ENCODE assay signal across 8 cellular contexts in genomic region chrX:15336023-15336413, GRCh38. TPM values are rescaled to one million over a fixed set of nuclear protein-coding genes. Genes with fewer than 3 reads are reported as not detected.
DNase-seq lines count a peak whose midpoint lies in the region; ATAC-seq, FAIRE-seq and TF ChIP-seq lines count a peak whose summit lies in the region.

No MANE protein-coding gene starts in this region.

- H3K4me3 Mint-ChIP-seq in stimulated activated effector memory CD8-positive, alpha-beta T cell treated with anti-CD3 and anti-CD28 coated beads, Interleukin-12 subunit alpha, Interleukin-12 subunit beta, amount 100 ng/mL, for 72 hours: peak overlapping the region; percentile 80

- H3K9me3 ChIP-seq in SJCRH30 (replicated peaks) (no peaks in the 10 kb centered on the region), K562 (replicated peaks; ENCODE audit: control insufficient read depth, insufficient read depth, low read depth, low read length) (no peaks in the 10 kb centered on the region)

- in situ Hi-C loops in ACHN (cut with HindIII; ENCODE audit: low pct_ligation_motif_present, low pct_unique_long_range_greater_than_20kb, low sequenced_read_pairs): no loop called here
- in situ Hi-C loops in K562 (cut with MboI): loop anchor here (25.0 kb wide), 1 partner anchor 126 kb away; no protein-coding TSS in a partner anchor

- POLR2A ChIA-PET in K562 (lab: Yijun Ruan, JAX): no interaction called here

- DNase-seq in ACHN: peak; percentile 39
- peak; percentile 36 for DNase-seq in H7
- DNase-seq in SJCRH30: peak; percentile 30 to 53
- DNase-seq in K562 (ENCODE audit: extremely low read depth in 1 of 4, low spot score in 3 of 4): peak; percentile 6 to 16 (median 9)
- peak; percentile 32 for DNase-seq in kidney glomerular epithelial cell (lab: John Stamatoyannopoulos, UW)
- peak in 1 of 2 donors; percentile 50 for DNase-seq in stimulated activated effector memory CD8-positive, alpha-beta T cell treated with anti-CD3 and anti-CD28 coated beads, Interleukin-12 subunit alpha, Interleukin-12 subunit beta, amount 100 ng/mL, for 72 hours (ENCODE audit: low spot score in 2 of 2)

- 1% methylated on average over 10 of the region's 10 CpGs for WGBS in K562 (ENCODE audit: insufficient coverage, low coverage, missing lambda C conversion rate)

- peak overlapping the region; percentile 95 for H3K27ac Mint-ChIP-seq in stimulated activated effector memory CD8-positive, alpha-beta T cell treated with anti-CD3 and anti-CD28 coated beads, Interleukin-12 subunit alpha, Interleukin-12 subunit beta, amount 100 ng/mL, for 72 hours

- H3K4me1 ChIP-seq in SJCRH30: no peaks in the 10 kb centered on the region
- H3K4me1 ChIP-seq in K562 (replicated peaks in 1 of 2; ENCODE audit: control insufficient read depth in 2 of 2, insufficient read depth in 2 of 2, low read length in 2 of 2): no peaks in the 10 kb centered on the region; a peak in 2 of 5 replicates

- TF ChIP-seq POLR2A in K562 (conservative IDR thresholded peaks at IDR 0.05): no peak

- no peak for FAIRE-seq in K562 (lab: Jason Lieb, UNC)

- no peak overlapping the region; the same call in 1 of the 2 replicates for H3K27ac ChIP-seq in SJCRH30
- no peak overlapping the region; the same call in 1 of the 3 replicates for H3K27ac ChIP-seq in K562 (ENCODE audit: extremely low read depth, low read depth, low read length)

- ATAC-seq in K562 (no peak), GM19455 (IDR thresholded peaks at IDR 0.05; ENCODE audit: unreplicated experiment) (no peak), HG03139 (IDR thresholded peaks at IDR 0.05; ENCODE audit: unreplicated experiment) (no peak)
- ATAC-seq in stimulated activated effector memory CD8-positive, alpha-beta T cell treated with anti-CD3 and anti-CD28 coated beads, Interleukin-12 subunit alpha, Interleukin-12 subunit beta, amount 100 ng/mL, for 72 hours: peak; percentile 46

- H4K20me1 ChIP-seq in K562 (replicated peaks; ENCODE audit: control insufficient read depth, insufficient read depth, low read length): no peaks in the 10 kb centered on the region

- BruUV-seq in K562 (replicated peaks; lab: Mats Ljungman, UMichigan): no TSS peak

- peak overlapping the region; percentile 54 to 62; a peak in 3 of 4 replicates for H3K9ac ChIP-seq in K562 (ENCODE audit: insufficient read depth in 1 of 2, low read depth in 2 of 2, low read length in 2 of 2)

- peak overlapping the region; percentile 94 for H2AFZ ChIP-seq in K562 (ENCODE audit: low read depth, low read length)

- no peak for TF ChIP-seq RAD21 in K562 (CRISPR knock-in tag; conservative IDR thresholded peaks at IDR 0.05 in 1 of 2, IDR thresholded peaks at IDR 0.05 in 1 of 2)

- TF ChIP-seq CTCF in K562 (IDR thresholded peaks at IDR 0.05 in 2 of 3, conservative IDR thresholded peaks at IDR 0.05 in 1 of 3; ENCODE audit: insufficient read depth in 2 of 3, low read depth in 1 of 3, low read length in 3 of 3): no peak

- H3K4me2 ChIP-seq in K562 (ENCODE audit: insufficient read depth, low read length): peak overlapping the region; percentile 95

- peaks cover 28% of the 10 kb centered on the region for H3K79me2 ChIP-seq in K562 (ENCODE audit: control insufficient read depth, insufficient read depth, low read length)

- TF ChIP-seq EP300 in K562 (IDR thresholded peaks at IDR 0.05; ENCODE audit: low read length): no peak

- no peaks in the 10 kb centered on the region for H3K9me3 Mint-ChIP-seq in stimulated activated effector memory CD8-positive, alpha-beta T cell treated with anti-CD3 and anti-CD28 coated beads, Interleukin-12 subunit alpha, Interleukin-12 subunit beta, amount 100 ng/mL, for 72 hours

- H3K27me3 ChIP-seq in H7 (ENCODE audit: control insufficient read depth, insufficient read depth, low read length): no peaks in the 10 kb centered on the region; the same call in 1 of the 2 replicates
- H3K27me3 ChIP-seq in SJCRH30: no peaks in the 10 kb centered on the region
- peaks cover 0 to 3% of the 10 kb centered on the region in 2 experiments; a peak in 3 of 5 replicates for H3K27me3 ChIP-seq in K562 (ENCODE audit: control insufficient read depth in 2 of 2, insufficient read depth in 2 of 2, low read length in 2 of 2)

- peaks cover 13% of the 10 kb centered on the region for H3K4me1 Mint-ChIP-seq in stimulated activated effector memory CD8-positive, alpha-beta T cell treated with anti-CD3 and anti-CD28 coated beads, Interleukin-12 subunit alpha, Interleukin-12 subunit beta, amount 100 ng/mL, for 72 hours

- H3K4me3 ChIP-seq in H7 (ENCODE audit: insufficient read depth, low read depth, low read length) (peak overlapping the region; percentile 23), SJCRH30 (peak overlapping the region; percentile 97), K562 (peak overlapping the region; percentile 84)

- H3K36me3 ChIP-seq in H7 (replicated peaks; ENCODE audit: control insufficient read depth, insufficient read depth, low read length) (no peaks in the 10 kb centered on the region; the same call in 1 of the 2 replicates), SJCRH30 (peaks cover 9% of the 10 kb centered on the region; the same call in 1 of the 2 replicates), K562 (ENCODE audit: control insufficient read depth, insufficient read depth, low read length) (peaks cover 25% of the 10 kb centered on the region; the same call in 2 of the 3 replicates)

- CTCF ChIA-PET in K562 (lab: Yijun Ruan, JAX; ENCODE audit: low intra/inter-chr PET ratio): no interaction called here

- H3K36me3 Mint-ChIP-seq in stimulated activated effector memory CD8-positive, alpha-beta T cell treated with anti-CD3 and anti-CD28 coated beads, Interleukin-12 subunit alpha, Interleukin-12 subunit beta, amount 100 ng/mL, for 72 hours: peaks cover 46% of the 10 kb centered on the region

- intact Hi-C loops in K562 (cut with micrococcal nuclease): no loop called here

- H3K9me1 ChIP-seq in K562 (ENCODE audit: control insufficient read depth, insufficient read depth, low read length): no peaks in the 10 kb centered on the region

RNA-seq across cellular contexts. Expression of gene PIGA, which starts 0.7 kb away (rescaled TPM):
- 8.2 and 8.8 TPM in 2 replicates for total RNA-seq in H7 (2014; rRNA removed; shearing (Covaris generic))
- total RNA-seq in SJCRH30 (2014; rRNA removed; shearing (Covaris generic)): 38.8 and 43.0 TPM in 2 replicates
- 51.5 and 81.3 TPM in 2 replicates for total RNA-seq in K562 (2011; cell fraction: chromatin; rRNA removed; ENCODE audit: low replicate concordance)
- 19.5 and 21.6 TPM in 2 replicates for total RNA-seq in K562 (2011; cell fraction: nucleolus; rRNA removed)
- 44.0 and 93.4 TPM in 2 replicates for total RNA-seq in K562 (2011; cell fraction: nucleoplasm; rRNA removed)
- 14.8 and 16.0 TPM in 2 replicates for total RNA-seq in K562 (2014; rRNA removed)
- 28.5 and 32.8 TPM in 2 replicates for total RNA-seq in K562 (2014; rRNA removed; fragmentation: Illumina TruSeq; extraction: Trizol)
- 20.6 and 23.5 TPM in 2 replicates for total RNA-seq in K562 (2015; rRNA removed; fragmentation: Illumina TruSeq; extraction: Trizol)
- total RNA-seq in K562 (2021): 26.5 and 28.0 TPM in 2 replicates
- 32.3 and 36.9 TPM in 2 replicates for polyA plus RNA-seq in K562 (2011; rRNA removed)
- 9.9 and 15.7 TPM in 2 replicates for polyA plus RNA-seq in K562 (2011; cell fraction: cytosol; rRNA removed)
- 38.0 and 39.6 TPM in 2 replicates for polyA plus RNA-seq in K562 (2011; cell fraction: nucleus; rRNA removed)
- 12.3 and 17.0 TPM in 2 replicates for polyA plus RNA-seq in K562 (2012)
- 22.8 and 23.9 TPM in 2 replicates for polyA plus RNA-seq in K562 (2014; fragmentation: Illumina TruSeq; extraction: Trizol)
- 10 to 100 TPM; 21.6 to 31.2 TPM for polyA plus RNA-seq in K562 (2014; fragmentation: Nextera tagmentation; extraction: Ambion mirVana)
- polyA plus RNA-seq in K562 (2014; rRNA removed): 14.7 and 16.9 TPM in 2 replicates
- polyA minus RNA-seq in K562 (2011; rRNA and poly(A)+ RNA removed): 56.2 and 69.2 TPM in 2 replicates
- polyA minus RNA-seq in K562 (2011; cell fraction: cytosol; rRNA and poly(A)+ RNA removed): 12.7 and 13.6 TPM in 2 replicates
- polyA minus RNA-seq in K562 (2011; cell fraction: nucleus; rRNA and poly(A)+ RNA removed): 27.6 and 52.5 TPM in 2 replicates

RNA-seq across cellular contexts. Expression of gene ASB11, which starts 20.6 kb away (rescaled TPM):
- total RNA-seq in H7 (2014; rRNA removed; shearing (Covaris generic)): not detected in 2 replicates
- 0.05 TPM in 1 of 2 replicates, not detected in the other for total RNA-seq in SJCRH30 (2014; rRNA removed; shearing (Covaris generic))
- not detected in 2 replicates for total RNA-seq in K562 (2011; cell fraction: chromatin; rRNA removed; ENCODE audit: low replicate concordance)
- not detected in 2 replicates for total RNA-seq in K562 (2011; cell fraction: nucleolus; rRNA removed)
- not detected in 2 replicates for total RNA-seq in K562 (2011; cell fraction: nucleoplasm; rRNA removed)
- total RNA-seq in K562 (2014; rRNA removed) (not detected in 2 replicates), K562 (2014; rRNA removed; fragmentation: Illumina TruSeq; extraction: Trizol) (not detected in 2 replicates), K562 (2015; rRNA removed; fragmentation: Illumina TruSeq; extraction: Trizol) (not detected in 2 replicates), K562 (2021) (not detected in 2 replicates)
- polyA plus RNA-seq in K562 (2011; rRNA removed) (not detected in 2 replicates), K562 (2014; fragmentation: Illumina TruSeq; extraction: Trizol) (not detected in 2 replicates), K562 (2014; fragmentation: Nextera tagmentation; extraction: Ambion mirVana) (not detected), K562 (2014; rRNA removed) (not detected in 2 replicates)
- not detected in 2 replicates for polyA plus RNA-seq in K562 (2011; cell fraction: cytosol; rRNA removed)
- polyA plus RNA-seq in K562 (2011; cell fraction: nucleus; rRNA removed): not detected in 2 replicates
- polyA plus RNA-seq in K562 (2012): 0.07 TPM in 1 of 2 replicates, not detected in the other
- polyA minus RNA-seq in K562 (2011; rRNA and poly(A)+ RNA removed): not detected in 2 replicates
- polyA minus RNA-seq in K562 (2011; cell fraction: cytosol; rRNA and poly(A)+ RNA removed): not detected in 2 replicates
- not detected in 2 replicates for polyA minus RNA-seq in K562 (2011; cell fraction: nucleus; rRNA and poly(A)+ RNA removed)

RNA-seq across cellular contexts. Expression of gene VEGFD, which starts 48.2 kb away (rescaled TPM):
- total RNA-seq in H7 (2014; rRNA removed; shearing (Covaris generic)): 0.26 and 0.80 TPM in 2 replicates
- total RNA-seq in SJCRH30 (2014; rRNA removed; shearing (Covaris generic)): 0.14 TPM in 1 of 2 replicates, not detected in the other
- total RNA-seq in K562 (2011; cell fraction: chromatin; rRNA removed; ENCODE audit: low replicate concordance): 0.33 TPM in 1 of 2 replicates, not detected in the other
- total RNA-seq in K562 (2011; cell fraction: nucleolus; rRNA removed): not detected in 2 replicates
- total RNA-seq in K562 (2011; cell fraction: nucleoplasm; rRNA removed): 0.29 and 0.31 TPM in 2 replicates
- total RNA-seq in K562 (2014; rRNA removed) (not detected in 2 replicates), K562 (2014; rRNA removed; fragmentation: Illumina TruSeq; extraction: Trizol) (not detected in 2 replicates), K562 (2015; rRNA removed; fragmentation: Illumina TruSeq; extraction: Trizol) (not detected in 2 replicates), K562 (2021) (0.31 TPM in 1 of 2 replicates, not detected in the other)
- polyA plus RNA-seq in K562 (2011; rRNA removed) (0.03 TPM in 1 of 2 replicates, not detected in the other), K562 (2014; fragmentation: Illumina TruSeq; extraction: Trizol) (not detected in 2 replicates), K562 (2014; fragmentation: Nextera tagmentation; extraction: Ambion mirVana) (not detected), K562 (2014; rRNA removed) (not detected in 2 replicates)
- not detected in 2 replicates for polyA plus RNA-seq in K562 (2011; cell fraction: cytosol; rRNA removed)
- polyA plus RNA-seq in K562 (2011; cell fraction: nucleus; rRNA removed): 0.27 and 0.29 TPM in 2 replicates
- 0.05 TPM in 1 of 2 replicates, not detected in the other for polyA plus RNA-seq in K562 (2012)
- polyA minus RNA-seq in K562 (2011; rRNA and poly(A)+ RNA removed): 0.09 TPM in 1 of 2 replicates, not detected in the other
- polyA minus RNA-seq in K562 (2011; cell fraction: cytosol; rRNA and poly(A)+ RNA removed): not detected in 2 replicates
- polyA minus RNA-seq in K562 (2011; cell fraction: nucleus; rRNA and poly(A)+ RNA removed): 0.33 TPM in 1 of 2 replicates, not detected in the other

Comparison
In these comparisons a context has a peak if more than half of its experiments do, and no peak if none do; other contexts are left out.
1. H3K4me3 ChIP-seq: peak in every context shown above with its lines; median percentile 97 in SJCRH30; 84 in K562; 23 in H7.